ENCODE assay signal across 8 cellular contexts in genomic region chr4:55345980-55346850, GRCh38. TPM values are rescaled to one million over a fixed set of nuclear protein-coding genes. Genes with fewer than 3 reads are reported as not detected.
A peak's percentile ranks its signal among the peaks of the same experiment; 100 is the strongest.
DNase-seq lines count a peak whose midpoint lies in the region; ATAC-seq and TF ChIP-seq lines count a peak whose summit lies in the region.

SRD5A3 (plus strand) TSS chr4:55346242; CDS start chr4:55346337, 95 bp downstream.

- peaks cover 2% of the 10 kb centered on the region for H3K36me3 Mint-ChIP-seq in IgD-negative memory B cell
- no peaks in the 10 kb centered on the region for H3K36me3 Mint-ChIP-seq in naive thymus-derived CD8-positive, alpha-beta T cell

- POLR2A ChIA-PET in naive thymus-derived CD8-positive, alpha-beta T cell (lab: Charles Lee): interaction anchor here (1.0 to 2.1 kb wide), 6 partner anchors 14 to 602 kb away, joined by 3 to 10 read pairs (median 4); partner anchors contain the start of genes CEP135 and TMEM165

- H3K4me1 ChIP-seq in DOHH2 (ENCODE audit: control insufficient read depth, low read length) (peaks cover 20% of the 10 kb centered on the region), Peyer's patch (peaks cover 0 to 11% (median 0%) of the 10 kb centered on the region in 4 donors), fibroblast of lung (ENCODE audit: control insufficient read depth, extremely low read depth, insufficient read depth, low read length) (peaks cover 3% of the 10 kb centered on the region)

- peak within 1 kb of the TSS; percentile 78 to 96 (median 91) for H3K4me3 Mint-ChIP-seq in IgD-negative memory B cell
- peak within 1 kb of the TSS; percentile 81 to 94 (median 89) for H3K4me3 Mint-ChIP-seq in naive thymus-derived CD8-positive, alpha-beta T cell

- peak; percentile 93 for ATAC-seq in GM21576 (IDR thresholded peaks at IDR 0.05; ENCODE audit: unreplicated experiment)
- peak; percentile 88 to 91 for ATAC-seq in naive thymus-derived CD8-positive, alpha-beta T cell

- H3K36me3 ChIP-seq in DOHH2 (ENCODE audit: control insufficient read depth, low read length) (no peaks in the 10 kb centered on the region), Peyer's patch (no peaks in the 10 kb centered on the region), fibroblast of lung (ENCODE audit: control insufficient read depth, insufficient read depth, low read length) (no peaks in the 10 kb centered on the region)

- DNase-seq in Peyer's patch (peak; percentile 82 to 93 (median 92)), activated T-helper 1 cell treated with Interleukin-2 at 50 U/mL for 16 hours (ENCODE audit: low read depth) (peak; percentile 67), fibroblast of lung (ENCODE audit: low read depth in 2 of 2) (peak; percentile 79)
- DNase-seq in naive thymus-derived CD8-positive, alpha-beta T cell: peak; percentile 52 to 84 (median 78)
- DNase-seq in stimulated activated naive CD4-positive, alpha-beta T cell treated with Interleukin-2 at 50 U/mL for 16 hours (lab: John Stamatoyannopoulos, UW): peak; percentile 76

- peak within 1 kb of the TSS; percentile 95 for H2AFZ ChIP-seq in fibroblast of lung (ENCODE audit: low read length)

- no peaks in the 10 kb centered on the region for H3K9me2 ChIP-seq in DOHH2 (replicated peaks; ENCODE audit: control insufficient read depth, low read length)

- H3K79me2 ChIP-seq in DOHH2 (ENCODE audit: control insufficient read depth, low read length) (no peaks in the 10 kb centered on the region), fibroblast of lung (ENCODE audit: control insufficient read depth, insufficient read depth, low read length) (no peaks in the 10 kb centered on the region)

- peak within 1 kb of the TSS; percentile 34 to 90 (median 64) for H3K27ac Mint-ChIP-seq in IgD-negative memory B cell
- H3K27ac Mint-ChIP-seq in naive thymus-derived CD8-positive, alpha-beta T cell: peak within 1 kb of the TSS; percentile 15 to 92 (median 90)

- TF ChIP-seq POLR2A in Peyer's patch (IDR thresholded peaks at IDR 0.05): peak in 1 of 2 donors; percentile 30

- H3K27me3 ChIP-seq in DOHH2 (ENCODE audit: control insufficient read depth, low read length) (no peaks in the 10 kb centered on the region), Peyer's patch (no peaks in the 10 kb centered on the region), fibroblast of lung (ENCODE audit: control insufficient read depth, insufficient read depth, low read length) (no peaks in the 10 kb centered on the region)

- H4K20me1 ChIP-seq in DOHH2 (ENCODE audit: control insufficient read depth, insufficient read depth, low read depth, low read length) (no peaks in the 10 kb centered on the region), fibroblast of lung (ENCODE audit: control insufficient read depth, extremely low read depth, insufficient read depth, low read length) (no peaks in the 10 kb centered on the region)

- peak within 1 kb of the TSS; percentile 91 for H3K4me3 ChIP-seq in DOHH2 (ENCODE audit: low read length)
- H3K4me3 ChIP-seq in Peyer's patch: peak within 1 kb of the TSS; percentile 61 to 83 (median 69)
- peak within 1 kb of the TSS; percentile 51 to 80 (median 61) for H3K4me3 ChIP-seq in fibroblast of lung (replicated peaks in 1 of 4; ENCODE audit: control extremely low read depth in 1 of 4, insufficient read depth in 1 of 4, low read depth in 3 of 4, low read length in 4 of 4)

- no peaks in the 10 kb centered on the region for H3K27me3 Mint-ChIP-seq in IgD-negative memory B cell
- H3K27me3 Mint-ChIP-seq in naive thymus-derived CD8-positive, alpha-beta T cell: no peaks in the 10 kb centered on the region

- H3F3A ChIP-seq in DOHH2 (ENCODE audit: control insufficient read depth, insufficient read depth): peaks cover 7% of the 10 kb centered on the region

- H3K4me1 Mint-ChIP-seq in IgD-negative memory B cell: peaks cover 11 to 17% (median 12%) of the 10 kb centered on the region in 3 donors
- peaks cover 1 to 18% (median 11%) of the 10 kb centered on the region in 4 donors for H3K4me1 Mint-ChIP-seq in naive thymus-derived CD8-positive, alpha-beta T cell

- peak within 1 kb of the TSS; percentile 78 for H3K9ac ChIP-seq in fibroblast of lung (ENCODE audit: insufficient read depth, low read length)

- H3K4me2 ChIP-seq in DOHH2 (ENCODE audit: low read length) (peak within 1 kb of the TSS; percentile 78), fibroblast of lung (ENCODE audit: extremely low read depth, insufficient read depth, low read length) (peak within 1 kb of the TSS; percentile 91)

- H3K27ac ChIP-seq in DOHH2 (ENCODE audit: low read depth, low read length): peak within 1 kb of the TSS; percentile 47
- peak within 1 kb of the TSS; percentile 84 to 94 (median 89) for H3K27ac ChIP-seq in Peyer's patch
- H3K27ac ChIP-seq in fibroblast of lung (ENCODE audit: insufficient read depth, low read length): peak within 1 kb of the TSS; percentile 83

- no peaks in the 10 kb centered on the region for H3K9me3 Mint-ChIP-seq in IgD-negative memory B cell
- H3K9me3 Mint-ChIP-seq in naive thymus-derived CD8-positive, alpha-beta T cell: peaks cover 0 to 5% (median 0%) of the 10 kb centered on the region in 9 donors

- H3K9me3 ChIP-seq in DOHH2 (ENCODE audit: control insufficient read depth, insufficient read depth, low read length) (no peaks in the 10 kb centered on the region), Peyer's patch (no peaks in the 10 kb centered on the region), fibroblast of lung (ENCODE audit: control insufficient read depth, insufficient read depth, low read depth, low read length) (no peaks in the 10 kb centered on the region)

- peak; percentile 93 for TF ChIP-seq CTCF in DOHH2 (IDR thresholded peaks at IDR 0.05; ENCODE audit: low read depth, low read length, poor library complexity, severe bottlenecking)
- peak; percentile 74 to 96 (median 94) for TF ChIP-seq CTCF in Peyer's patch (IDR thresholded peaks at IDR 0.05)
- TF ChIP-seq CTCF in fibroblast of lung (conservative IDR thresholded peaks at IDR 0.05 in 1 of 2, IDR thresholded peaks at IDR 0.05 in 1 of 2; ENCODE audit: low read depth in 1 of 2, low read length in 2 of 2): peak; percentile 48 to 76

RNA-seq across cellular contexts. Expression of gene SRD5A3, which starts in this region (rescaled TPM):
- polyA plus RNA-seq in IgD-negative memory B cell: 19.7 TPM
- 10 to 100 TPM in 2 of 4 donors, 1 to 10 TPM in 2; 1.7 to 19.6 (median 9.4) TPM for total RNA-seq in Peyer's patch
- 4.6 and 5.0 TPM in 2 replicates for total RNA-seq in fibroblast of lung
- 12.3 and 14.3 TPM in 2 replicates for polyA plus RNA-seq in fibroblast of lung
- polyA plus RNA-seq in fibroblast of lung (2012): 12.6 and 15.7 TPM in 2 replicates
- polyA minus RNA-seq in fibroblast of lung (ENCODE audit: low replicate concordance): 22.0 and 22.2 TPM in 2 replicates
- 1 to 10 TPM; 3.2 to 5.7 TPM for total RNA-seq in naive thymus-derived CD8-positive, alpha-beta T cell
- polyA plus RNA-seq in naive thymus-derived CD8-positive, alpha-beta T cell: 10 to 100 TPM in 2 of 3 donors, 1 to 10 TPM in 1; 7.5 to 14.8 (median 12.8) TPM

Comparison
In these comparisons a context has a peak if more than half of its experiments do, and no peak if none do; other contexts are left out.
1. Peak in every context shown above with its lines: DNase-seq, ATAC-seq, H3K4me3 ChIP-seq and H3K27ac ChIP-seq.